Comparison of ENCODE assay signal across 28 cellular contexts in genomic region chr4:150952167-150952845, GRCh38.
A peak's percentile ranks its signal among the peaks of the same experiment; 100 is the strongest.
DNase-seq lines count a peak whose midpoint lies in the region; ATAC-seq and TF ChIP-seq lines count a peak whose summit lies in the region.
"Had no signal": no experiment of that assay in that cellular context is flagged by ENCODE, and none has a peak within 500 bp of the region (broad histone marks: within the 10 kb centered on the region; RNA-seq: fewer than 3 reads in every experiment).

No MANE protein-coding gene starts in this region.

- CTCF ChIA-PET in activated CD8-positive, alpha-beta T cell treated with anti-CD3 and anti-CD28 coated beads for 36 hours (lab: Charles Lee): no interaction called here
- CTCF ChIA-PET in activated CD8-positive, alpha-beta T cell treated with anti-CD3 and anti-CD28 coated beads, Interleukin-2, amount 10 ng/mL, durations not matched to agents 7 days and 5 days (lab: Charles Lee): no interaction called here

- no peak for TF ChIP-seq CTCF in activated CD8-positive, alpha-beta T cell treated with anti-CD3 and anti-CD28 coated beads for 36 hours (IDR thresholded peaks at IDR 0.05)

- H3K36me3 Mint-ChIP-seq in activated CD8-positive, alpha-beta T cell treated with anti-CD3 and anti-CD28 coated beads for 36 hours (ENCODE audit: low read depth): peaks cover 21% of the 10 kb centered on the region
- peaks cover 23% of the 10 kb centered on the region for H3K36me3 Mint-ChIP-seq in activated CD8-positive, alpha-beta T cell treated with anti-CD3 and anti-CD28 coated beads, Interleukin-2, amount 10 ng/mL, durations not matched to agents 7 days and 5 days (ENCODE audit: low read depth)
- H3K36me3 Mint-ChIP-seq in CD4-positive, CD25-positive, alpha-beta regulatory T cell: peaks cover 26% of the 10 kb centered on the region
- H3K36me3 Mint-ChIP-seq in activated naive CD8-positive, alpha-beta T cell treated with anti-CD3 and anti-CD28 coated beads, Interleukin-2, amount 50 U/mL, for 24 hours (ENCODE audit: low read depth): peaks cover 20% of the 10 kb centered on the region

- intact Hi-C loops in activated CD8-positive, alpha-beta T cell treated with anti-CD3 and anti-CD28 coated beads for 36 hours (cut with micrococcal nuclease): no loop called here

- peaks cover 6% of the 10 kb centered on the region for H3K9me3 Mint-ChIP-seq in activated CD8-positive, alpha-beta T cell treated with anti-CD3 and anti-CD28 coated beads for 36 hours
- H3K9me3 Mint-ChIP-seq in activated CD8-positive, alpha-beta T cell treated with anti-CD3 and anti-CD28 coated beads, Interleukin-2, amount 10 ng/mL, durations not matched to agents 7 days and 5 days (ENCODE audit: insufficient read depth): peaks cover 14% of the 10 kb centered on the region
- H3K9me3 Mint-ChIP-seq in CD4-positive, CD25-positive, alpha-beta regulatory T cell: peaks cover 0 to 13% (median 6%) of the 10 kb centered on the region in 7 donors
- peaks cover 10% of the 10 kb centered on the region for H3K9me3 Mint-ChIP-seq in activated naive CD8-positive, alpha-beta T cell treated with anti-CD3 and anti-CD28 coated beads, Interleukin-2, amount 50 U/mL, for 24 hours

- H3K4me1 ChIP-seq in CD4-positive, CD25-positive, alpha-beta regulatory T cell (ENCODE audit: control insufficient read depth, insufficient read depth, low read length, poor library complexity, severe bottlenecking): peaks cover 5% of the 10 kb centered on the region

- peaks cover 58% of the 10 kb centered on the region for H3K4me1 Mint-ChIP-seq in activated CD8-positive, alpha-beta T cell treated with anti-CD3 and anti-CD28 coated beads for 36 hours (ENCODE audit: low read depth)
- H3K4me1 Mint-ChIP-seq in activated CD8-positive, alpha-beta T cell treated with anti-CD3 and anti-CD28 coated beads, Interleukin-2, amount 10 ng/mL, durations not matched to agents 7 days and 5 days (ENCODE audit: low read depth): peaks cover 5% of the 10 kb centered on the region
- H3K4me1 Mint-ChIP-seq in CD4-positive, CD25-positive, alpha-beta regulatory T cell: peaks cover 43 to 57% (median 52%) of the 10 kb centered on the region in 4 donors
- H3K4me1 Mint-ChIP-seq in activated naive CD8-positive, alpha-beta T cell treated with anti-CD3 and anti-CD28 coated beads, Interleukin-2, amount 50 U/mL, for 24 hours: peaks cover 56% of the 10 kb centered on the region

- H3K9me3 ChIP-seq in CD4-positive, CD25-positive, alpha-beta regulatory T cell (ENCODE audit: control insufficient read depth in 2 of 2, low read length in 2 of 2): peaks cover 0 to 2% of the 10 kb centered on the region in 2 experiments
- H3K9me3 ChIP-seq: A549, thyroid gland, vagina had no signal

- no peak overlapping the region for H3K27ac ChIP-seq in CD4-positive, CD25-positive, alpha-beta regulatory T cell (ENCODE audit: insufficient read depth, low read length, poor library complexity, severe bottlenecking)
- H3K27ac ChIP-seq: A549, gastroesophageal sphincter, hepatocyte, SK-N-MC, thyroid gland, vagina, WERI-Rb-1 had no signal

- H3K27me3 ChIP-seq in CD4-positive, CD25-positive, alpha-beta regulatory T cell (ENCODE audit: control insufficient read depth, insufficient read depth, low read length): no peaks in the 10 kb centered on the region
- H3K27me3 ChIP-seq: gastroesophageal sphincter, hepatocyte, thyroid gland, vagina had no signal

- POLR2A ChIA-PET in activated CD8-positive, alpha-beta T cell treated with anti-CD3 and anti-CD28 coated beads for 36 hours (lab: Charles Lee): no interaction called here
- POLR2A ChIA-PET in activated CD8-positive, alpha-beta T cell treated with anti-CD3 and anti-CD28 coated beads, Interleukin-2, amount 10 ng/mL, durations not matched to agents 7 days and 5 days (lab: Charles Lee): no interaction called here

- H3K27ac Mint-ChIP-seq in activated CD8-positive, alpha-beta T cell treated with anti-CD3 and anti-CD28 coated beads for 36 hours: peak overlapping the region; percentile 0
- no peak overlapping the region for H3K27ac Mint-ChIP-seq in activated CD8-positive, alpha-beta T cell treated with anti-CD3 and anti-CD28 coated beads, Interleukin-2, amount 10 ng/mL, durations not matched to agents 7 days and 5 days
- peak overlapping the region; percentile 24 to 72 (median 30) for H3K27ac Mint-ChIP-seq in CD4-positive, CD25-positive, alpha-beta regulatory T cell
- H3K27ac Mint-ChIP-seq in activated naive CD8-positive, alpha-beta T cell treated with anti-CD3 and anti-CD28 coated beads, Interleukin-2, amount 50 U/mL, for 24 hours: no peak overlapping the region
- H3K27ac Mint-ChIP-seq: activated naive CD8-positive, alpha-beta T cell treated with anti-CD3 and anti-CD28 coated beads, Interleukin-2, amount 10 ng/mL, durations not matched to agents 7 days and 5 days; stimulated activated memory B cell treated with anti-CD40 and anti-IgM and Interleukin-4, amounts not matched to agents 10 μg/mL and 1 μg/mL and 100 μg/mL, for 72 hours had no signal

- H3K4me3 Mint-ChIP-seq in activated CD8-positive, alpha-beta T cell treated with anti-CD3 and anti-CD28 coated beads for 36 hours: no peak overlapping the region
- H3K4me3 Mint-ChIP-seq in activated CD8-positive, alpha-beta T cell treated with anti-CD3 and anti-CD28 coated beads, Interleukin-2, amount 10 ng/mL, durations not matched to agents 7 days and 5 days: no peak overlapping the region
- peak overlapping the region in 2 of 4 donors; percentile 16 to 70 for H3K4me3 Mint-ChIP-seq in CD4-positive, CD25-positive, alpha-beta regulatory T cell
- no peak overlapping the region for H3K4me3 Mint-ChIP-seq in activated naive CD8-positive, alpha-beta T cell treated with anti-CD3 and anti-CD28 coated beads, Interleukin-2, amount 50 U/mL, for 24 hours
- H3K4me3 Mint-ChIP-seq: activated naive CD8-positive, alpha-beta T cell treated with anti-CD3 and anti-CD28 coated beads, Interleukin-2, amount 10 ng/mL, durations not matched to agents 7 days and 5 days; neural crest cell; stimulated activated memory B cell treated with anti-CD40 and anti-IgM and Interleukin-4, amounts not matched to agents 10 μg/mL and 1 μg/mL and 100 μg/mL, for 72 hours had no signal

- H3K36me3 ChIP-seq in CD4-positive, CD25-positive, alpha-beta regulatory T cell (ENCODE audit: control insufficient read depth, insufficient read depth, low read length): no peaks in the 10 kb centered on the region
- H3K36me3 ChIP-seq: gastroesophageal sphincter, thyroid gland, vagina, WERI-Rb-1 had no signal

- peak; percentile 30 for ATAC-seq in activated CD8-positive, alpha-beta T cell treated with anti-CD3 and anti-CD28 coated beads for 36 hours
- ATAC-seq in activated CD8-positive, alpha-beta T cell treated with anti-CD3 and anti-CD28 coated beads, Interleukin-2, amount 10 ng/mL, durations not matched to agents 7 days and 5 days: no peak
- ATAC-seq in CD4-positive, CD25-positive, alpha-beta regulatory T cell (ENCODE audit: low read depth in 2 of 2): peak in 1 of 2 donors; percentile 42
- peak; percentile 63 for ATAC-seq in activated naive CD8-positive, alpha-beta T cell treated with anti-CD3 and anti-CD28 coated beads, Interleukin-2, amount 50 U/mL, for 24 hours
- ATAC-seq: gastroesophageal sphincter; left cardiac atrium; right cardiac atrium; stimulated activated memory B cell treated with anti-CD40 and anti-IgM and Interleukin-4, amounts not matched to agents 10 μg/mL and 1 μg/mL and 100 μg/mL, for 72 hours had no signal

- no peaks in the 10 kb centered on the region for H3K27me3 Mint-ChIP-seq in activated CD8-positive, alpha-beta T cell treated with anti-CD3 and anti-CD28 coated beads for 36 hours
- H3K27me3 Mint-ChIP-seq in activated CD8-positive, alpha-beta T cell treated with anti-CD3 and anti-CD28 coated beads, Interleukin-2, amount 10 ng/mL, durations not matched to agents 7 days and 5 days (ENCODE audit: low read depth): no peaks in the 10 kb centered on the region
- no peaks in the 10 kb centered on the region for H3K27me3 Mint-ChIP-seq in CD4-positive, CD25-positive, alpha-beta regulatory T cell
- H3K27me3 Mint-ChIP-seq in activated naive CD8-positive, alpha-beta T cell treated with anti-CD3 and anti-CD28 coated beads, Interleukin-2, amount 50 U/mL, for 24 hours: no peaks in the 10 kb centered on the region
- H3K27me3 Mint-ChIP-seq: activated naive CD8-positive, alpha-beta T cell treated with anti-CD3 and anti-CD28 coated beads, Interleukin-2, amount 10 ng/mL, durations not matched to agents 7 days and 5 days; stimulated activated memory B cell treated with anti-CD40 and anti-IgM and Interleukin-4, amounts not matched to agents 10 μg/mL and 1 μg/mL and 100 μg/mL, for 72 hours had no signal

- no peak for DNase-seq in activated CD8-positive, alpha-beta T cell treated with anti-CD3 and anti-CD28 coated beads for 36 hours
- DNase-seq in activated CD8-positive, alpha-beta T cell treated with anti-CD3 and anti-CD28 coated beads, Interleukin-2, amount 10 ng/mL, durations not matched to agents 7 days and 5 days: no peak
- peak in 1 of 3 donors; percentile 16 for DNase-seq in CD4-positive, CD25-positive, alpha-beta regulatory T cell
- DNase-seq in HUDEP-2 (lab: John Stamatoyannopoulos, UW; ENCODE audit: unreplicated experiment in 76 of 76) (peak in 67 of 76 experiments; percentile 3 to 77 (median 42)), SW 1271 (lab: John Stamatoyannopoulos, UW) (no peak), putamen (ENCODE audit: low spot score) (no peak), superior temporal gyrus (ENCODE audit: extremely low spot score) (no peak)
- DNase-seq in activated naive CD8-positive, alpha-beta T cell treated with anti-CD3 and anti-CD28 coated beads, Interleukin-2, amount 50 U/mL, for 24 hours: no peak
- DNase-seq: activated CD8-positive, alpha-beta memory T cell treated with anti-CD3 and anti-CD28 coated beads for 24 hours; activated naive CD8-positive, alpha-beta T cell treated with anti-CD3 and anti-CD28 coated beads, Interleukin-2, amount 10 ng/mL, durations not matched to agents 7 days and 5 days; AML-193; dermis blood vessel endothelial cell; DMS79; GF-D8; H7; left cardiac atrium; mammary epithelial cell; right cardiac atrium; stimulated activated CD4-positive, alpha-beta T cell treated with anti-CD3 and anti-CD28 coated beads, Interleukin-4, amount 100 ng/mL, for 1 hour; thyroid gland; WERI-Rb-1 had no signal

- H3K4me3 ChIP-seq in CD4-positive, CD25-positive, alpha-beta regulatory T cell (ENCODE audit: low read depth, low read length): peak overlapping the region; percentile 12
- H3K4me3 ChIP-seq: A549, gastroesophageal sphincter, hepatocyte, SK-N-MC, thyroid gland, vagina had no signal

Comparison
In these comparisons a context has a peak if more than half of its experiments do, and no peak if none do; other contexts are left out.
1. H3K27ac Mint-ChIP-seq: peak in activated CD8-positive, alpha-beta T cell treated with anti-CD3 and anti-CD28 coated beads for 36 hours (single experiment) and CD4-positive, CD25-positive, alpha-beta regulatory T cell (3 of 3); none in activated CD8-positive, alpha-beta T cell treated with anti-CD3 and anti-CD28 coated beads, Interleukin-2, amount 10 ng/mL, durations not matched to agents 7 days and 5 days (single experiment) and activated naive CD8-positive, alpha-beta T cell treated with anti-CD3 and anti-CD28 coated beads, Interleukin-2, amount 50 U/mL, for 24 hours (single experiment).
2. DNase-seq: peak in HUDEP-2 (67 of 76); none in activated CD8-positive, alpha-beta T cell treated with anti-CD3 and anti-CD28 coated beads for 36 hours (single experiment), activated CD8-positive, alpha-beta T cell treated with anti-CD3 and anti-CD28 coated beads, Interleukin-2, amount 10 ng/mL, durations not matched to agents 7 days and 5 days (single experiment), activated naive CD8-positive, alpha-beta T cell treated with anti-CD3 and anti-CD28 coated beads, Interleukin-2, amount 50 U/mL, for 24 hours (single experiment), SW 1271 (0 of 2), putamen (single experiment) and superior temporal gyrus (single experiment).